In genomic region chr12:67747869-67748760, GRCh38 we compare ENCODE assay signal across 12 cellular contexts.
DNase-seq lines count a peak whose midpoint lies in the region; ATAC-seq, FAIRE-seq and TF ChIP-seq lines count a peak whose summit lies in the region.
"Had no signal": no experiment of that assay in that cellular context is flagged by ENCODE, and none has a peak within 500 bp of the region (broad histone marks: within the 10 kb centered on the region; RNA-seq: fewer than 3 reads in every experiment).

No MANE protein-coding gene starts in this region.

- H3K4me3 ChIP-seq in bronchial epithelial cell (ENCODE audit: low read depth, low read length), result no peak overlapping the region

- no peaks in the 10 kb centered on the region for H3K36me3 ChIP-seq in bronchial epithelial cell (ENCODE audit: control insufficient read depth, insufficient read depth, low read length)

- FAIRE-seq in bronchial epithelial cell (lab: Jason Lieb, UNC), result no peak
- FAIRE-seq: kidney had no signal

- ATAC-seq in left colon (peak; percentile 86), HG03378 (IDR thresholded peaks at IDR 0.05; ENCODE audit: unreplicated experiment) (no peak)

- TF ChIP-seq CTCF in bronchial epithelial cell (IDR thresholded peaks at IDR 0.05; ENCODE audit: insufficient read depth, low read length, severe bottlenecking), result no peak

- intact Hi-C loops in left colon (cut with DNase I, micrococcal nuclease), result no loop called here

- peaks cover under 1% of the 10 kb centered on the region for H3K27me3 ChIP-seq in bronchial epithelial cell (ENCODE audit: control insufficient read depth, insufficient read depth, low read length)

- DNase-seq in AG08395 (ENCODE audit: low spot score) (peak; percentile 66), HuH-7.5 (ENCODE audit: low spot score) (peak; percentile 20), bronchial epithelial cell (ENCODE audit: low read depth) (peak; percentile 38), left colon (peak; percentile 44 to 68), NCI-H526 treated with DMSO at 0.1 percent for 48 hours (lab: John Stamatoyannopoulos, UW) (no peak), activated T-cell treated with anti-CD3 and anti-CD28 coated beads for 4 hours (no peak), NCI-H1694 (lab: John Stamatoyannopoulos, UW) (no peak)
- DNase-seq: C1 segment of cervical spinal cord, kidney, NCI-H1092, posterior cingulate gyrus had no signal

Comparison
In these comparisons a context has a peak if more than half of its experiments do, and no peak if none do; other contexts are left out.
1. DNase-seq: peak in AG08395 (single experiment), HuH-7.5 (single experiment), bronchial epithelial cell (single experiment) and left colon (2 of 2); none in NCI-H526 treated with DMSO at 0.1 percent for 48 hours (single experiment), activated T-cell treated with anti-CD3 and anti-CD28 coated beads for 4 hours (single experiment) and NCI-H1694 (single experiment).